In the genomic region with DNA sequence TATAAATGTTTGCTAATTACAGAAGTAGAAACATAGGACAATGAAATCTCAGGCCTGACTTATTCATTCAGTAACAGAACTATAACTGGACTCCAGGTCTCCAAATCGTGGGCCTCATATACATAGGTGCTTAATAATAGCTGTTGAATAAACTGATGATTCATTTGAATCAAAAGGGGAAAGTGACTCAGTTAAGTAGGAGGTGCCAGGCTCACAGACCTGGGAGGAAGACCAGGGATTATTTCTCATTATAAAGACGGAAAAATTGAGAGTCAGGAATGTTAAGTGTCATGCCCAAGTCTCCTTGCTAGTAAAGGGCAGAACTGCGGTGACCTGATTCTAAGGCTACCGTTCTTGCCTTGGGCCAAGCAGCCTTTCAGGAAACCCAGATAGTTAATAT, we compare ENCODE assay signal across 20 cellular contexts.
DNase-seq lines count a peak whose midpoint lies in the region; ATAC-seq and TF ChIP-seq lines count a peak whose summit lies in the region.
"Had no signal": no experiment of that assay in that cellular context is flagged by ENCODE, and none has a peak within 500 bp of the region (broad histone marks: within the 10 kb centered on the region; RNA-seq: fewer than 3 reads in every experiment).

No MANE protein-coding gene starts in this region.

- no peaks in the 10 kb centered on the region for H3K9me3 Mint-ChIP-seq in activated T-helper 17 cell treated with anti-CD3 and anti-CD28 coated beads, Interleukin-2, amount 50 U/mL, for 72 hours
- peaks cover 0 to 5% (median 2%) of the 10 kb centered on the region in 7 donors for H3K9me3 Mint-ChIP-seq in CD14-positive monocyte
- H3K9me3 Mint-ChIP-seq: nephron had no signal

- peak; percentile 74 to 76 for ATAC-seq in activated CD4-positive, CD25-positive, alpha-beta regulatory T cell treated with anti-CD3 and anti-CD28 coated beads, Interleukin-2, amount 50 U/mL, for 24 hours
- peak; percentile 44 for ATAC-seq in activated T-helper 17 cell treated with anti-CD3 and anti-CD28 coated beads, Interleukin-2, amount 50 U/mL, for 72 hours (replicated peaks)
- ATAC-seq in esophagus mucosa, result peak; percentile 77
- peak; percentile 78 for ATAC-seq in stimulated activated naive CD8-positive, alpha-beta T cell treated with anti-CD3 and anti-CD28 coated beads, Interleukin-15, Interleukin-2, amounts not matched to agents 100 U/mL and 50 U/mL, for 24 hours
- ATAC-seq in GM21723 (IDR thresholded peaks at IDR 0.05; ENCODE audit: unreplicated experiment), result no peak
- no peak for ATAC-seq in GM18519 (IDR thresholded peaks at IDR 0.05; ENCODE audit: low FRiP score, unreplicated experiment)
- ATAC-seq: left lung, upper lobe of right lung had no signal

- H3K27ac Mint-ChIP-seq in activated T-helper 17 cell treated with anti-CD3 and anti-CD28 coated beads, Interleukin-2, amount 50 U/mL, for 72 hours, result no peak overlapping the region
- no peak overlapping the region for H3K27ac Mint-ChIP-seq in CD14-positive monocyte
- H3K27ac Mint-ChIP-seq: nephron had no signal

- no peaks in the 10 kb centered on the region for H3K27me3 Mint-ChIP-seq in activated T-helper 17 cell treated with anti-CD3 and anti-CD28 coated beads, Interleukin-2, amount 50 U/mL, for 72 hours
- H3K27me3 Mint-ChIP-seq in CD14-positive monocyte (ENCODE audit: low read depth in 3 of 3), result peaks cover 0 to 3% (median 0%) of the 10 kb centered on the region in 3 donors

- H3K4me1 Mint-ChIP-seq in activated T-helper 17 cell treated with anti-CD3 and anti-CD28 coated beads, Interleukin-2, amount 50 U/mL, for 72 hours, result no peaks in the 10 kb centered on the region
- no peaks in the 10 kb centered on the region for H3K4me1 Mint-ChIP-seq in CD14-positive monocyte
- H3K4me1 Mint-ChIP-seq: nephron had no signal

- intact Hi-C loops in CD14-positive monocyte (cut with micrococcal nuclease), result no loop called here

- no peaks in the 10 kb centered on the region for H3K36me3 Mint-ChIP-seq in activated T-helper 17 cell treated with anti-CD3 and anti-CD28 coated beads, Interleukin-2, amount 50 U/mL, for 72 hours (ENCODE audit: low read depth)
- H3K36me3 Mint-ChIP-seq in CD14-positive monocyte, result no peaks in the 10 kb centered on the region

- DNase-seq in activated CD4-positive, CD25-positive, alpha-beta regulatory T cell treated with anti-CD3 and anti-CD28 coated beads, Interleukin-2, amount 50 U/mL, for 72 hours, result no peak
- no peak for DNase-seq in stimulated activated naive CD8-positive, alpha-beta T cell treated with anti-CD3 and anti-CD28 coated beads, Interleukin-15, Interleukin-2, amounts not matched to agents 100 U/mL and 50 U/mL, for 24 hours
- no peak for DNase-seq in CD14-positive monocyte (ENCODE audit: low spot score)
- DNase-seq: activated effector memory CD4-positive, alpha-beta T cell treated with anti-CD3 and anti-CD28 coated beads, Interleukin-2, amount 50 U/mL, for 16 hours; amniotic stem cell; effector CD4-positive, alpha-beta T cell; Karpas-422; left lung; midbrain; NCI-H1092 treated with DMSO at 0.1 percent for 48 hours; sigmoid colon; stimulated activated CD4-positive, alpha-beta T cell treated with anti-CD3 and anti-CD28 coated beads, Interleukin-1b, Interleukin-23, amount 100 ng/mL, for 48 hours; T1000; upper lobe of right lung had no signal

- H3K4me3 Mint-ChIP-seq in activated T-helper 17 cell treated with anti-CD3 and anti-CD28 coated beads, Interleukin-2, amount 50 U/mL, for 72 hours, result no peak overlapping the region
- no peak overlapping the region for H3K4me3 Mint-ChIP-seq in CD14-positive monocyte
- H3K4me3 Mint-ChIP-seq: nephron had no signal

- TF ChIP-seq CTCF in CD14-positive monocyte (IDR thresholded peaks at IDR 0.05), result no peak

Comparison
In these comparisons a context has a peak if more than half of its experiments do, and no peak if none do; other contexts are left out.
1. ATAC-seq: peak in activated CD4-positive, CD25-positive, alpha-beta regulatory T cell treated with anti-CD3 and anti-CD28 coated beads, Interleukin-2, amount 50 U/mL, for 24 hours (2 of 2), activated T-helper 17 cell treated with anti-CD3 and anti-CD28 coated beads, Interleukin-2, amount 50 U/mL, for 72 hours (single experiment), esophagus mucosa (single experiment) and stimulated activated naive CD8-positive, alpha-beta T cell treated with anti-CD3 and anti-CD28 coated beads, Interleukin-15, Interleukin-2, amounts not matched to agents 100 U/mL and 50 U/mL, for 24 hours (single experiment); none in GM21723 (single experiment) and GM18519 (single experiment).